ENCODE assay signal across 19 cellular contexts in genomic region chr2:134416637-134417036, GRCh38.
A peak's percentile ranks its signal among the peaks of the same experiment; 100 is the strongest.
DNase-seq lines count a peak whose midpoint lies in the region; ATAC-seq, FAIRE-seq and TF ChIP-seq lines count a peak whose summit lies in the region.
"Had no signal": no experiment of that assay in that cellular context is flagged by ENCODE, and none has a peak within 500 bp of the region (broad histone marks: within the 10 kb centered on the region; RNA-seq: fewer than 3 reads in every experiment).

No MANE protein-coding gene starts in this region.

- no peaks in the 10 kb centered on the region for H3K27me3 Mint-ChIP-seq in stimulated activated naive B cell treated with anti-CD40 and anti-IgM and Interleukin-4, amounts not matched to agents 10 μg/mL and 1 μg/mL and 100 μg/mL, for 72 hours
- H3K27me3 Mint-ChIP-seq: B cell had no signal

- H3K4me1 ChIP-seq in HepG2 (ENCODE audit: insufficient read depth, low read length): peaks cover 74% of the 10 kb centered on the region
- H3K4me1 ChIP-seq in right lobe of liver: peaks cover 0 to 68% (median 8%) of the 10 kb centered on the region in 4 donors
- H3K4me1 ChIP-seq in testis: no peaks in the 10 kb centered on the region

- POLR2A ChIA-PET in HepG2 (lab: Yijun Ruan, JAX): interaction anchor here (1.0 to 1.1 kb wide), 2 partner anchors 16 to 17 kb away, joined by 3 read pairs; no protein-coding TSS in a partner anchor

- TF ChIP-seq CTCF in HepG2 (CRISPR knock-in tag; IDR thresholded peaks at IDR 0.05) (no peak), right lobe of liver (IDR thresholded peaks at IDR 0.05) (no peak), testis (IDR thresholded peaks at IDR 0.05) (no peak)

- DNase-seq in HepG2 (ENCODE audit: low spot score) (no peak), right lobe of liver (no peak), LoVo (ENCODE audit: low spot score) (peak; percentile 53), SK-MEL-5 (ENCODE audit: low read depth, low spot score) (peak; percentile 17), NCI-H69 (lab: John Stamatoyannopoulos, UW) (no peak), testis (no peak)
- DNase-seq in stimulated activated naive B cell treated with anti-CD40 and anti-IgM and Interleukin-4, amounts not matched to agents 10 μg/mL and 1 μg/mL and 100 μg/mL, for 72 hours: no peak
- DNase-seq: CD8-positive, alpha-beta T cell; DMS 273 treated with DMSO at 0.1 percent for 48 hours; GOT3; H7; KG1 had no signal

- H3K4me3 ChIP-seq in HepG2 (replicated peaks in 1 of 3; ENCODE audit: insufficient read depth in 1 of 3, low read depth in 2 of 3, low read length in 3 of 3) (peak overlapping the region; percentile 19 to 74 (median 68); a peak in 3 of 6 replicates), right lobe of liver (no peak overlapping the region), testis (no peak overlapping the region)
- H3K4me3 ChIP-seq: BLaER1 treated with 17β-estradiol and CSF1 and Interleukin-3, amounts not matched to agents 10 nM and 100 nM had no signal

- in situ Hi-C loops in HepG2 (cut with HindIII; ENCODE audit: extremely low pct_ligation_motif_present, low pct_unique_long_range_greater_than_20kb) (loop anchor here (10.0 kb wide), 1 partner anchor 172 kb away; no protein-coding TSS in a partner anchor), SK-MEL-5 (cut with HindIII; ENCODE audit: low pct_unique_long_range_greater_than_20kb, low sequenced_read_pairs) (no loop called here)

- H3K9me3 Mint-ChIP-seq in stimulated activated naive B cell treated with anti-CD40 and anti-IgM and Interleukin-4, amounts not matched to agents 10 μg/mL and 1 μg/mL and 100 μg/mL, for 72 hours: no peaks in the 10 kb centered on the region
- H3K9me3 Mint-ChIP-seq: CD8-positive, alpha-beta T cell had no signal

- WGBS in HepG2 (ENCODE audit: low lambda C conversion rate): 95% methylated on average over 1 of the region's 1 CpG
- WGBS in right lobe of liver (ENCODE audit: insufficient coverage, low coverage, low lambda C conversion rate, missing lambda C conversion rate): no CpG with 5 or more reads among the region's 1 CpG
- 93 to 95% methylated on average over 1 of the region's 1 CpG for WGBS in testis, 2 donors

- CTCF ChIA-PET in HepG2 (lab: Yijun Ruan, JAX; ENCODE audit: low intra/inter-chr PET ratio, low total read pairs): no interaction called here

- no peaks in the 10 kb centered on the region for H3K27me3 ChIP-seq in HepG2 (ENCODE audit: control insufficient read depth in 1 of 2, insufficient read depth in 2 of 2, low read length in 2 of 2)
- no peaks in the 10 kb centered on the region for H3K27me3 ChIP-seq in right lobe of liver
- H3K27me3 ChIP-seq in testis: no peaks in the 10 kb centered on the region
- H3K27me3 ChIP-seq: BLaER1 treated with 17β-estradiol and CSF1 and Interleukin-3, amounts not matched to agents 10 nM and 100 nM had no signal

- peak overlapping the region; percentile 53 for H3K27ac Mint-ChIP-seq in stimulated activated naive B cell treated with anti-CD40 and anti-IgM and Interleukin-4, amounts not matched to agents 10 μg/mL and 1 μg/mL and 100 μg/mL, for 72 hours
- H3K27ac Mint-ChIP-seq: B cell; CD8-positive, alpha-beta T cell had no signal

- no peak overlapping the region for H2AFZ ChIP-seq in HepG2 (ENCODE audit: low read length)

- no peak overlapping the region for H3K4me3 Mint-ChIP-seq in stimulated activated naive B cell treated with anti-CD40 and anti-IgM and Interleukin-4, amounts not matched to agents 10 μg/mL and 1 μg/mL and 100 μg/mL, for 72 hours
- H3K4me3 Mint-ChIP-seq: B cell; CD8-positive, alpha-beta T cell had no signal

- intact Hi-C loops in HepG2 (cut with micrococcal nuclease; ENCODE audit: unreplicated experiment) (no loop called here), right lobe of liver (cut with DNase I) (no loop called here), testis (cut with DNase I; ENCODE audit: low total_unique reads) (no loop called here)

- ATAC-seq in HepG2 (no peak), right lobe of liver (no peak), GM18498 (IDR thresholded peaks at IDR 0.05; ENCODE audit: unreplicated experiment) (no peak)
- ATAC-seq in stimulated activated naive B cell treated with anti-CD40 and anti-IgM and Interleukin-4, amounts not matched to agents 10 μg/mL and 1 μg/mL and 100 μg/mL, for 72 hours (replicated peaks): no peak
- ATAC-seq: CD8-positive, alpha-beta T cell had no signal

- no peak for TF ChIP-seq EP300 in HepG2 (IDR thresholded peaks at IDR 0.05; ENCODE audit: low read depth in 2 of 2, low read length in 2 of 2)
- TF ChIP-seq EP300 in HepG2 (CRISPR knock-in tag; IDR thresholded peaks at IDR 0.05; ENCODE audit: borderline replicate concordance): no peak

- peak overlapping the region; percentile 83 for H3K4me2 ChIP-seq in HepG2 (ENCODE audit: low read depth, low read length)
- H3K4me2 ChIP-seq: BLaER1 treated with 17β-estradiol and CSF1 and Interleukin-3, amounts not matched to agents 10 nM and 100 nM had no signal

- H3K36me3 Mint-ChIP-seq in stimulated activated naive B cell treated with anti-CD40 and anti-IgM and Interleukin-4, amounts not matched to agents 10 μg/mL and 1 μg/mL and 100 μg/mL, for 72 hours: peaks cover 23 to 32% of the 10 kb centered on the region in 2 donors

- TF ChIP-seq POLR2A in HepG2 (IDR thresholded peaks at IDR 0.05; ENCODE audit: insufficient read depth in 1 of 2, low read depth in 2 of 2, low read length in 2 of 2) (no peak), right lobe of liver (IDR thresholded peaks at IDR 0.05) (no peak), testis (IDR thresholded peaks at IDR 0.05) (no peak)

- no peak overlapping the region for H3K9ac ChIP-seq in HepG2 (ENCODE audit: insufficient read depth, low read depth, low read length)
- H3K9ac ChIP-seq: BLaER1 treated with 17β-estradiol and CSF1 and Interleukin-3, amounts not matched to agents 10 nM and 100 nM had no signal

- BruUV-seq in HepG2 (replicated peaks; lab: Mats Ljungman, UMichigan): no TSS peak

- peaks cover 91% of the 10 kb centered on the region for H3K79me2 ChIP-seq in HepG2 (ENCODE audit: insufficient read depth, low read length)

- H3K36me3 ChIP-seq in HepG2 (replicated peaks in 1 of 2; ENCODE audit: control insufficient read depth in 1 of 2, insufficient read depth in 2 of 2, low read length in 2 of 2) (peaks cover 6 to 41% of the 10 kb centered on the region in 2 experiments), right lobe of liver (no peaks in the 10 kb centered on the region), testis (ENCODE audit: low read depth, missing control alignments) (no peaks in the 10 kb centered on the region)

- H4K20me1 ChIP-seq in HepG2 (ENCODE audit: insufficient read depth, low read length): peaks cover 26% of the 10 kb centered on the region

- no peak for TF ChIP-seq RAD21 in HepG2 (CRISPR knock-in tag; IDR thresholded peaks at IDR 0.05)

- H3K27ac ChIP-seq in HepG2 (ENCODE audit: extremely low read length, insufficient read depth, low read length): no peak overlapping the region
- peak overlapping the region in 1 of 3 donors; percentile 77 for H3K27ac ChIP-seq in right lobe of liver
- H3K27ac ChIP-seq in testis: no peak overlapping the region
- H3K27ac ChIP-seq: BLaER1 treated with 17β-estradiol and CSF1 and Interleukin-3, amounts not matched to agents 10 nM and 100 nM; HL-60 had no signal

- FAIRE-seq in HepG2 (lab: Jason Lieb, UNC): no peak
- FAIRE-seq: G401.6, GM12891, HTR-8/SVneo had no signal

- no peaks in the 10 kb centered on the region for H3K9me3 ChIP-seq in HepG2 (ENCODE audit: low read length)
- H3K9me3 ChIP-seq in right lobe of liver: no peaks in the 10 kb centered on the region
- no peaks in the 10 kb centered on the region for H3K9me3 ChIP-seq in testis
- H3K9me3 ChIP-seq: BLaER1 treated with 17β-estradiol and CSF1 and Interleukin-3, amounts not matched to agents 10 nM and 100 nM had no signal

- H3K4me1 Mint-ChIP-seq in stimulated activated naive B cell treated with anti-CD40 and anti-IgM and Interleukin-4, amounts not matched to agents 10 μg/mL and 1 μg/mL and 100 μg/mL, for 72 hours: peaks cover 10 to 15% of the 10 kb centered on the region in 2 donors

TF ChIP-seq in HepG2, 621 proteins besides CTCF, POLR2A, EP300 and RAD21:
- TF ChIP-seq FOSL2 (CRISPR knock-in tag; IDR thresholded peaks at IDR 0.05) (0 out of 2 replicates have a peak, but pooled peaks have one; percentile 48), ZNF160 (CRISPR knock-in tag; IDR thresholded peaks at IDR 0.05) (no peak)

Comparison
In these comparisons a context has a peak if more than half of its experiments do, and no peak if none do; other contexts are left out.
1. H3K4me3 ChIP-seq: peak in HepG2 (3 of 3); none in right lobe of liver (0 of 3) and testis (0 of 2).
2. DNase-seq: peak in LoVo (single experiment) and SK-MEL-5 (single experiment); none in HepG2 (single experiment), right lobe of liver (0 of 3), stimulated activated naive B cell treated with anti-CD40 and anti-IgM and Interleukin-4, amounts not matched to agents 10 μg/mL and 1 μg/mL and 100 μg/mL, for 72 hours (single experiment), NCI-H69 (single experiment) and testis (single experiment).